Comparison of ENCODE assay signal across 1 cellular context in genomic region chr10:29797616-29798015, GRCh38.
TF ChIP-seq lines count a peak whose summit lies in the region.

No MANE protein-coding gene starts in this region.

TF ChIP-seq in IMR-90, 13 proteins besides CTCF, POLR2A, EP300 and RAD21 (continued from another document):
- TF ChIP-seq BHLHE40 (IDR thresholded peaks at IDR 0.05; ENCODE audit: low read depth, low read length) = no peak
- TF ChIP-seq RFX5 (IDR thresholded peaks at IDR 0.05; ENCODE audit: low read depth, low read length) = no peak
- TF ChIP-seq MAZ (IDR thresholded peaks at IDR 0.05; ENCODE audit: borderline replicate concordance, low read depth, low read length) = no peak
- TF ChIP-seq CEBPB (IDR thresholded peaks at IDR 0.05; ENCODE audit: low read depth, low read length) = no peak
- TF ChIP-seq MXI1 (IDR thresholded peaks at IDR 0.05; ENCODE audit: borderline replicate concordance, low read depth, low read length) = no peak
- no peak for TF ChIP-seq ELK1 (IDR thresholded peaks at IDR 0.05; ENCODE audit: borderline replicate concordance, low read depth, low read length)
- no peak for TF ChIP-seq MAFK (IDR thresholded peaks at IDR 0.05; ENCODE audit: low read depth, low read length)
- no peak for TF ChIP-seq RCOR1 (IDR thresholded peaks at IDR 0.05; ENCODE audit: insufficient replicate concordance, low read length)
- TF ChIP-seq CHD1 (IDR thresholded peaks at IDR 0.05; ENCODE audit: low read depth, low read length) = no peak
- no peak for TF ChIP-seq SMC3 (IDR thresholded peaks at IDR 0.05; ENCODE audit: low read depth, low read length)
